ENCODE assay signal across 10 cellular contexts in genomic region chr1:182317489-182318180, GRCh38.
A peak's percentile ranks its signal among the peaks of the same experiment; 100 is the strongest.
DNase-seq lines count a peak whose midpoint lies in the region; ATAC-seq and TF ChIP-seq lines count a peak whose summit lies in the region.
"Had no signal": no experiment of that assay in that cellular context is flagged by ENCODE, and none has a peak within 500 bp of the region (broad histone marks: within the 10 kb centered on the region; RNA-seq: fewer than 3 reads in every experiment).

No MANE protein-coding gene starts in this region.

- peaks cover 0 to 12% (median 3%) of the 10 kb centered on the region in 3 donors for H3K4me1 ChIP-seq in gastroesophageal sphincter
- peaks cover 11 to 56% (median 27%) of the 10 kb centered on the region in 4 donors for H3K4me1 ChIP-seq in stomach
- H3K4me1 ChIP-seq in foreskin keratinocyte, result no peaks in the 10 kb centered on the region

- TF ChIP-seq POLR2A in gastroesophageal sphincter (IDR thresholded peaks at IDR 0.05) (no peak), stomach (IDR thresholded peaks at IDR 0.05) (no peak)

- 77 to 100% methylated on average over 1 to 2 of the region's 2 CpGs for WGBS in gastroesophageal sphincter (ENCODE audit: low coverage in 1 of 2), 2 donors
- WGBS in stomach, 5 donors, result 32 to 64% (median 47%) methylated on average over 2 of the region's 2 CpGs

- TF ChIP-seq EP300 in gastroesophageal sphincter (IDR thresholded peaks at IDR 0.05) (no peak), stomach (IDR thresholded peaks at IDR 0.05) (no peak)

- intact Hi-C loops in stomach (cut with DNase I; ENCODE audit: low total_unique reads) (no loop called here), Right ventricle myocardium superior (cut with DNase I) (loop anchor here (10.0 kb wide), 1 partner anchor 173 kb away; no protein-coding TSS in a partner anchor)

- DNase-seq in MV-4-11 (lab: John Stamatoyannopoulos, UW) (peak; percentile 10), NCI-H446 treated with DMSO at 0.1 percent for 48 hours (lab: John Stamatoyannopoulos, UW) (peak; percentile 96), stomach (no peak), foreskin keratinocyte (no peak), Right ventricle myocardium superior (no peak), CD1c-positive myeloid dendritic cell (ENCODE audit: extremely low spot score) (no peak)
- DNase-seq: brain microvascular endothelial cell, islet precursor cell had no signal

- no peaks in the 10 kb centered on the region for H3K27me3 ChIP-seq in gastroesophageal sphincter
- no peaks in the 10 kb centered on the region for H3K27me3 ChIP-seq in stomach
- peaks cover 5% of the 10 kb centered on the region for H3K27me3 ChIP-seq in foreskin keratinocyte
- H3K27me3 ChIP-seq: brain microvascular endothelial cell had no signal

- no peak for TF ChIP-seq CTCF in gastroesophageal sphincter (IDR thresholded peaks at IDR 0.05)
- no peak for TF ChIP-seq CTCF in stomach (IDR thresholded peaks at IDR 0.05)
- no peak for TF ChIP-seq CTCF in foreskin keratinocyte (conservative IDR thresholded peaks at IDR 0.05)

- ATAC-seq in gastroesophageal sphincter (no peak), HG03196 (IDR thresholded peaks at IDR 0.05; ENCODE audit: unreplicated experiment) (no peak), foreskin keratinocyte (no peak), Right ventricle myocardium superior (ENCODE audit: poor library complexity) (no peak)

- no peaks in the 10 kb centered on the region for H3K9me3 ChIP-seq in gastroesophageal sphincter
- H3K9me3 ChIP-seq in stomach, result no peaks in the 10 kb centered on the region

- H3K27ac ChIP-seq in gastroesophageal sphincter, result peak overlapping the region in 3 of 4 donors; percentile 17 to 37 (median 32)
- peak overlapping the region; percentile 26 to 89 (median 78) for H3K27ac ChIP-seq in stomach
- no peak overlapping the region for H3K27ac ChIP-seq in foreskin keratinocyte
- H3K27ac ChIP-seq: brain microvascular endothelial cell had no signal

- H3K36me3 ChIP-seq in gastroesophageal sphincter (no peaks in the 10 kb centered on the region), stomach (no peaks in the 10 kb centered on the region)
- H3K36me3 ChIP-seq: brain microvascular endothelial cell had no signal

- H3K4me3 ChIP-seq in gastroesophageal sphincter (no peak overlapping the region), stomach (no peak overlapping the region)

Comparison
In these comparisons a context has a peak if more than half of its experiments do, and no peak if none do; other contexts are left out.
1. DNase-seq: peak in MV-4-11 (single experiment) and NCI-H446 treated with DMSO at 0.1 percent for 48 hours (single experiment); none in stomach (single experiment), foreskin keratinocyte (0 of 2), Right ventricle myocardium superior (single experiment) and CD1c-positive myeloid dendritic cell (single experiment).